23 cellular contexts compared by ENCODE assay signal in the genomic region with DNA sequence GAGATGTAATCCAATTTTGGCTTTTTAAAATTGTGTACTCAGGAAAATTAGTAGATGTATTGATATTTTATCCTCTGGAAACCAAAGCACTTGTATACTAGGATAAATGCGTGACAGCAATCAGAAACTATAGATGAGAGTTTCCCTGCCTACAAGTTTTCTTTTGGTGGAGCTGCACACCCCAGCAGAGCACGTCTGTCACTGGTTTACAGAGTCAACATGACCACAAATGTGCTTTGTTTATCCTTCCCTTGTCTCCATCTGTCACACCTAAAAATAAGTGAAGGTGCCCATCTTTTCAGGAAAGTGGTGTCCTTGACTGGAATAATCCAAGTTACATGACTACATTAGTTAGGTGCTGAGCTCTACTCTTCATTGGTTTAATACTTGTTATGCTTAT.
"Had no signal": no experiment of that assay in that cellular context is flagged by ENCODE, and none has a peak within 500 bp of the region (broad histone marks: within the 10 kb centered on the region; RNA-seq: fewer than 3 reads in every experiment).

No MANE protein-coding gene starts in this region.

- H3K36me3 ChIP-seq: colonic mucosa, gastroesophageal sphincter, ovary, right lobe of liver, thoracic aorta had no signal

- H3K27me3 ChIP-seq: colonic mucosa, hepatocyte, ovary, right lobe of liver had no signal

- H3K4me3 ChIP-seq: colonic mucosa, gastroesophageal sphincter, hepatocyte, ovary, right lobe of liver, thoracic aorta had no signal

- DNase-seq: activated CD4-positive, alpha-beta T cell treated with anti-CD3 and anti-CD28 coated beads for 4 hours; activated CD4-positive, alpha-beta T cell treated with anti-CD3 and anti-CD28 coated beads, Interleukin-2, amount 50 U/mL, for 4 hours; activated naive CD4-positive, alpha-beta T cell; activated T-cell treated with anti-CD3 and anti-CD28 coated beads for 4 hours; activated T-cell treated with anti-CD3 and anti-CD28 coated beads, Interleukin-2, amount 50 U/mL, for 72 hours; colonic mucosa; effector memory CD4-positive, alpha-beta T cell; kidney; left colon; mammary epithelial cell; naive thymus-derived CD4-positive, alpha-beta T cell; ovary; stimulated activated CD4-positive, alpha-beta T cell treated with anti-CD3 and anti-CD28 coated beads, Interleukin-4, amount 100 ng/mL, for 1 hour; trophoblast cell had no signal

- H3K9me3 ChIP-seq: colonic mucosa, gastroesophageal sphincter, ovary, right lobe of liver, thoracic aorta had no signal

- ATAC-seq: activated naive CD4-positive, alpha-beta T cell treated with anti-CD3 and anti-CD28 coated beads, Interleukin-2, amount 50 U/mL, for 72 hours; activated T-cell treated with anti-CD3 and anti-CD28 coated beads, Interleukin-2, amount 50 U/mL, for 72 hours; gastroesophageal sphincter; left colon; naive thymus-derived CD4-positive, alpha-beta T cell; right lobe of liver had no signal

- H3K27ac ChIP-seq: colonic mucosa, gastroesophageal sphincter, hepatocyte, ovary, right lobe of liver, thoracic aorta, VCaP had no signal

- H3K79me2 ChIP-seq: hepatocyte had no signal

- H3K4me1 ChIP-seq: colonic mucosa, gastroesophageal sphincter, right lobe of liver had no signal

- H2AFZ ChIP-seq: hepatocyte had no signal

- FAIRE-seq: bronchial epithelial cell, kidney, TTC549, urothelium cell line had no signal

- H3K4me2 ChIP-seq: hepatocyte had no signal
